Comparison of ENCODE assay signal across 9 cellular contexts in the genomic region with DNA sequence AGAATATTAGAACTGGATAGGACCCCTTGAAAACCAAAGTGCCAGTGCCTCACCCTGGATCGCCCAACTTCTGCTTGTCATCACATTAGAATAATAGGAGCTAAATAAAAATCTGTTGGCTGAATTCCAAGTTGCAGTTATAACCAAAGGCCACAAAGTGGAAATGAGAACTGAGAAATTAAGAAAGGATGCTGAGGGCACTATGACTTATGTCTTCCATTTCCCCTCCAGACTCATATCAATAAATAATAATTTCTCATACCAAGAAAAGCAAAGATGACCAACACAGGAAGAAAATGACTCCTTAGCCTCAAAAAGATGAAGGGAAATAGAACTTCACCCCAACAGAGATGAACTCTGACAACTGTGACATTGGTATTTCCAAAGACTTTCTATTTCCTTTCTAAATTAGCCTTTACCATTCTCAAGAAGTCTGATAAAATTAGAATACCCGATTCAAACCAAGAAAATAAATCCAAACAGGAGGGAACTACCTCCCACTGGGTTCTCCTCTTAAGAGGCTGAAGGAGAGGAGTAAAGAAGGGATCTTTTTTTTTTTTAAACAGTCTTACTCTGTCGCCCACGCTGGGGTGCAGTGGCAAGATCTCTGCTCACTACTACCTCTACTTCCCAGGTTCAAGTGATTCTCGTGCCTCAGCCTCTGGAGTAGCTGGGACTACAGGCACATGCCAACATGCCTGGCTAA. TPM values are rescaled to one million over a fixed set of nuclear protein-coding genes. Genes with fewer than 3 reads are reported as not detected.
DNase-seq lines count a peak whose midpoint lies in the region; ATAC-seq, FAIRE-seq and TF ChIP-seq lines count a peak whose summit lies in the region.
"Had no signal": no experiment of that assay in that cellular context is flagged by ENCODE, and none has a peak within 500 bp of the region (broad histone marks: within the 10 kb centered on the region; RNA-seq: fewer than 3 reads in every experiment).

No MANE protein-coding gene starts in this region.

- intact Hi-C loops in OCI-LY7 (cut with micrococcal nuclease; ENCODE audit: unreplicated experiment) (no loop called here), heart right ventricle (cut with DNase I) (loop anchor here in 1 of 10 donors (5.0 kb wide), 1 partner anchor 59 kb away; the partner anchor contains the start of gene PSTPIP2)

- H3K9ac ChIP-seq in BLaER1 treated with 17β-estradiol and CSF1 and Interleukin-3, amounts not matched to agents 10 nM and 100 nM, result no peak overlapping the region

- no peaks in the 10 kb centered on the region; a peak in 1 of 22 replicates for H4K20me1 ChIP-seq in BLaER1 treated with 17β-estradiol and CSF1 and Interleukin-3, amounts not matched to agents 10 nM and 100 nM
- no peaks in the 10 kb centered on the region for H4K20me1 ChIP-seq in OCI-LY7 (ENCODE audit: insufficient read depth, low read length)

- H3K9me3 ChIP-seq in BLaER1 treated with 17β-estradiol and CSF1 and Interleukin-3, amounts not matched to agents 10 nM and 100 nM (replicated peaks in 1 of 11), result no peaks in the 10 kb centered on the region
- no peaks in the 10 kb centered on the region for H3K9me3 ChIP-seq in OCI-LY7 (ENCODE audit: low read length)
- peaks cover 0 to 6% (median 0%) of the 10 kb centered on the region in 11 donors for H3K9me3 ChIP-seq in heart right ventricle

- no peaks in the 10 kb centered on the region for H3K9me2 ChIP-seq in OCI-LY7 (ENCODE audit: insufficient read depth, low read length)

- H3K27me3 ChIP-seq in BLaER1 treated with 17β-estradiol and CSF1 and Interleukin-3, amounts not matched to agents 10 nM and 100 nM, result no peaks in the 10 kb centered on the region
- no peaks in the 10 kb centered on the region for H3K27me3 ChIP-seq in heart right ventricle

- ATAC-seq in GM18517 (IDR thresholded peaks at IDR 0.05; ENCODE audit: unreplicated experiment) (peak; percentile 70), HG02973 (IDR thresholded peaks at IDR 0.05; ENCODE audit: unreplicated experiment) (peak; percentile 79), heart right ventricle (no peak), HG03520 (IDR thresholded peaks at IDR 0.05; ENCODE audit: unreplicated experiment) (no peak)

- no peak overlapping the region for H2AFZ ChIP-seq in OCI-LY7 (ENCODE audit: low read length)

- H3K36me3 ChIP-seq in BLaER1 treated with 17β-estradiol and CSF1 and Interleukin-3, amounts not matched to agents 10 nM and 100 nM, result no peaks in the 10 kb centered on the region
- no peaks in the 10 kb centered on the region for H3K36me3 ChIP-seq in OCI-LY7 (ENCODE audit: insufficient read depth, low read length)
- H3K36me3 ChIP-seq in heart right ventricle, result peaks cover 0 to 5% (median 0%) of the 10 kb centered on the region in 9 donors

- H3K4me1 ChIP-seq in BLaER1 treated with 17β-estradiol and CSF1 and Interleukin-3, amounts not matched to agents 10 nM and 100 nM, result peaks cover 13 to 48% (median 27%) of the 10 kb centered on the region in 10 experiments
- H3K4me1 ChIP-seq in OCI-LY7 (ENCODE audit: insufficient read depth, low read length, poor library complexity, severe bottlenecking) (peaks cover 14% of the 10 kb centered on the region), heart right ventricle (peaks cover 0 to 34% (median 0%) of the 10 kb centered on the region in 9 donors)

- BruUV-seq in OCI-LY7 (replicated peaks; lab: Mats Ljungman, UMichigan), result no TSS peak

- peak overlapping the region; percentile 26 to 69 (median 41); a peak in 21 of 22 replicates for H3K4me2 ChIP-seq in BLaER1 treated with 17β-estradiol and CSF1 and Interleukin-3, amounts not matched to agents 10 nM and 100 nM
- H3K4me2 ChIP-seq in OCI-LY7 (ENCODE audit: low read length), result peak overlapping the region; percentile 44

- no peak for TF ChIP-seq CTCF in OCI-LY7 (conservative IDR thresholded peaks at IDR 0.05; ENCODE audit: low read length)
- TF ChIP-seq CTCF in heart right ventricle (IDR thresholded peaks at IDR 0.05), result no peak
- no peak for TF ChIP-seq CTCF in D721Med (IDR thresholded peaks at IDR 0.05; ENCODE audit: insufficient read depth, missing control alignments)

- DNase-seq in OCI-LY7 (ENCODE audit: low spot score) (peak; percentile 27), heart right ventricle (no peak), D721Med (ENCODE audit: insufficient read length, low spot score) (no peak), EL (no peak)
- DNase-seq: NCI-H526 had no signal

- H3K79me2 ChIP-seq in OCI-LY7 (ENCODE audit: insufficient read depth, low read depth, low read length), result no peaks in the 10 kb centered on the region

- no peak for FAIRE-seq in D721Med (lab: Jason Lieb, UNC)

- POLR2A ChIA-PET in OCI-LY7 (lab: Charles Lee), result interaction anchor here (0.7 kb wide), 2 partner anchors 29 to 107 kb away, joined by 3 read pairs; no protein-coding TSS in a partner anchor

- H3K4me3 ChIP-seq in BLaER1 treated with 17β-estradiol and CSF1 and Interleukin-3, amounts not matched to agents 10 nM and 100 nM, result no peak overlapping the region
- H3K4me3 ChIP-seq in OCI-LY7 (ENCODE audit: low read depth, low read length, poor library complexity, severe bottlenecking) (no peak overlapping the region), heart right ventricle (no peak overlapping the region)

- WGBS in heart right ventricle, 2 donors, result 72 to 79% methylated on average over 5 of the region's 5 CpGs

- CTCF ChIA-PET in OCI-LY7 (lab: Charles Lee; ENCODE audit: unreplicated experiment), result no interaction called here

- H3K27ac ChIP-seq in BLaER1 treated with 17β-estradiol and CSF1 and Interleukin-3, amounts not matched to agents 10 nM and 100 nM, result peak overlapping the region in 2 of 11 experiments; percentile 2 to 30; a peak in 3 of 22 replicates
- H3K27ac ChIP-seq in OCI-LY7 (ENCODE audit: low read depth, low read length, poor library complexity, severe bottlenecking), result no peak overlapping the region
- H3K27ac ChIP-seq in heart right ventricle, result no peak overlapping the region

RNA-seq across cellular contexts. Expression of gene EPG5, which starts 46.5 kb away (rescaled TPM):
- total RNA-seq in OCI-LY7 (2014; rRNA removed; shearing (Covaris generic)), result 4.1 and 4.8 TPM in 2 replicates
- total RNA-seq in OCI-LY7 (2022), result 8.7 and 9.5 TPM in 2 replicates
- 10 to 100 TPM; 16.7 to 26.3 (median 21.0) TPM for total RNA-seq in heart right ventricle
- 1 to 10 TPM; 6.5 to 6.9 TPM for polyA plus RNA-seq in heart right ventricle

RNA-seq across cellular contexts. Expression of gene PSTPIP2, which starts 58.4 kb away (rescaled TPM):
- total RNA-seq in OCI-LY7 (2014; rRNA removed; shearing (Covaris generic)), result 0.15 TPM in 1 of 2 replicates, not detected in the other
- total RNA-seq in OCI-LY7 (2022), result 0.11 TPM in 1 of 2 replicates, not detected in the other
- total RNA-seq in heart right ventricle, result 1 to 10 TPM in 8 of 10 donors, under 1 TPM in 2; 0.62 to 6.7 (median 2.2) TPM
- 1 to 10 TPM in 1 of 2 donors, under 1 TPM in 1; 0.49 to 3.0 TPM for polyA plus RNA-seq in heart right ventricle

Comparison
In these comparisons a context has a peak if more than half of its experiments do, and no peak if none do; other contexts are left out.
1. ATAC-seq: peak in GM18517 (single experiment) and HG02973 (single experiment); none in heart right ventricle (0 of 8) and HG03520 (single experiment).